3 cellular contexts compared by ENCODE assay signal in the genomic region with DNA sequence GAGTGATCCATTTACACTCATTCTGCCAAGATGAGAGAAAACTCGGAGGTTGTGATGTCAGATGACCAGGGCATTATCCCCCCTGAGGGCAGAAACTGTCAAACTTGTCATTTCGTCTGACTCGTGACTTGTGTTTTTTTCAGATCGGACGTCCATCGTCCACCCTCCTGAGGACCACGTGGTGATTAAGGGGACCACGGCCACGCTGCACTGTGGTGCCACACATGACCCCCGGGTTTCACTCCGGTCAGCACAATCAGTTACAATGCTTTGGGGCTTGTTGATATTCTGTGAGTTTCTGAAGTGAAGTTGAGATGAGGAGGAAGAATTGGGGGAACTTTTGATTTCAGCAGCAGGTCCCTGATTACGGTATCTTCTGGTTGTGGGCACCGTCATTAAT.
"Had no signal": no experiment of that assay in that cellular context is flagged by ENCODE, and none has a peak within 500 bp of the region (broad histone marks: within the 10 kb centered on the region; RNA-seq: fewer than 3 reads in every experiment).

No MANE protein-coding gene starts in this region.

- DNase-seq: GDM1, GF-D8 had no signal

- ATAC-seq: GM12878 had no signal
